Comparison of ENCODE assay signal across 14 cellular contexts in the genomic region with DNA sequence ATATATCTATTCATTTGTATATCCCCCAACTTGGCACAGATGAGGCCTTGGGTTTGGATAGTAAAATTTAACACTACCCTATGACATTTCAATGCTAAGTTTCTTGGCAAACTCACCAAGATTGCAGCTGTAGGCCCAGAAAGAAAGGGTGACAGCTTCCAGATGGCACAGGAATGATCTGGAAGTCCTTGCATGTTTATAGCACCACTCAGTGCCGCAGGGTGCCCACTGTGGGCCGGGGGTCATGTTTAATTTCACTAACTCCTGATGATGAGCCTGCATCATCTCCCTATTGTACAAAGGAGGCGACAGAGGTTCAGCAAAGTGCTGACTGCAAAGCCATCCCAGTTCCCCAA.
DNase-seq lines count a peak whose midpoint lies in the region; ATAC-seq and TF ChIP-seq lines count a peak whose summit lies in the region.
"Had no signal": no experiment of that assay in that cellular context is flagged by ENCODE, and none has a peak within 500 bp of the region (broad histone marks: within the 10 kb centered on the region; RNA-seq: fewer than 3 reads in every experiment).

No MANE protein-coding gene starts in this region.

- no peak overlapping the region for H3K9ac ChIP-seq in HUES48 (ENCODE audit: low read depth, low read length)

- peaks cover 46% of the 10 kb centered on the region for H3K4me1 ChIP-seq in HUES48 (ENCODE audit: control insufficient read depth, insufficient read depth, low read length)
- peaks cover 0 to 11% of the 10 kb centered on the region in 2 donors for H3K4me1 ChIP-seq in thoracic aorta (ENCODE audit: control insufficient read depth in 1 of 2, low read depth in 2 of 2)
- H3K4me1 ChIP-seq: SJSA1 had no signal

- H3K27ac Mint-ChIP-seq in mesothelial cell of epicardium: peak overlapping the region; percentile 81

- H3K27ac ChIP-seq in HUES48 (ENCODE audit: low read depth, low read length) (peak overlapping the region; percentile 20), thoracic aorta (peak overlapping the region; percentile 23 to 29)
- H3K27ac ChIP-seq: SJSA1 had no signal

- TF ChIP-seq CTCF in astrocyte of the spinal cord (IDR thresholded peaks at IDR 0.05; ENCODE audit: low read depth, low read length) (peak; percentile 2), mesothelial cell of epicardium (IDR thresholded peaks at IDR 0.05; ENCODE audit: unreplicated experiment) (no peak), thoracic aorta (IDR thresholded peaks at IDR 0.05) (no peak)

- H3K4me1 Mint-ChIP-seq in mesothelial cell of epicardium: peaks cover 28% of the 10 kb centered on the region

- H3K9me3 ChIP-seq in HUES48 (ENCODE audit: control insufficient read depth, insufficient read depth, low read length) (no peaks in the 10 kb centered on the region), thoracic aorta (no peaks in the 10 kb centered on the region)
- H3K9me3 ChIP-seq: heart right ventricle, SJSA1 had no signal

- DNase-seq in astrocyte of the spinal cord (ENCODE audit: low read depth, low spot score): no peak
- DNase-seq in mesothelial cell of epicardium (ENCODE audit: low spot score in 2 of 2, unreplicated experiment in 2 of 2): no peak
- DNase-seq in thoracic aorta (ENCODE audit: low spot score): no peak
- no peak for DNase-seq in GM19238 (ENCODE audit: insufficient read length, low spot score)
- DNase-seq in NCI-H1105 (lab: John Stamatoyannopoulos, UW): no peak
- DNase-seq in hypothalamus (lab: John Stamatoyannopoulos, UW): no peak
- DNase-seq: activated CD4-positive, alpha-beta T cell treated with anti-CD3 and anti-CD28 coated beads for 36 hours; heart right ventricle; mesendoderm; NCI-H1048; NCI-H524 treated with DMSO at 0.1 percent for 48 hours had no signal

- ATAC-seq in thoracic aorta (ENCODE audit: insufficient number of reproducible peaks, low FRiP score, low read depth): no peak
- ATAC-seq: activated CD4-positive, alpha-beta T cell treated with anti-CD3 and anti-CD28 coated beads for 36 hours had no signal

- H3K36me3 ChIP-seq in HUES48 (ENCODE audit: control insufficient read depth, insufficient read depth, low read length) (no peaks in the 10 kb centered on the region), thoracic aorta (no peaks in the 10 kb centered on the region)
- H3K36me3 ChIP-seq: heart right ventricle, SJSA1 had no signal

- no peaks in the 10 kb centered on the region for H3K27me3 Mint-ChIP-seq in mesothelial cell of epicardium (ENCODE audit: low read depth)
- H3K27me3 Mint-ChIP-seq: activated CD4-positive, alpha-beta T cell treated with anti-CD3 and anti-CD28 coated beads for 36 hours had no signal

- H3K4me3 Mint-ChIP-seq in mesothelial cell of epicardium: no peak overlapping the region
- H3K4me3 Mint-ChIP-seq: activated CD4-positive, alpha-beta T cell treated with anti-CD3 and anti-CD28 coated beads for 36 hours had no signal

- H3K27me3 ChIP-seq in HUES48 (ENCODE audit: control insufficient read depth, insufficient read depth, low read length): no peaks in the 10 kb centered on the region
- no peaks in the 10 kb centered on the region for H3K27me3 ChIP-seq in thoracic aorta (replicated peaks; ENCODE audit: insufficient read depth)
- H3K27me3 ChIP-seq: heart right ventricle, SJSA1 had no signal

- in situ Hi-C loops in astrocyte of the spinal cord (cut with HindIII; ENCODE audit: low sequenced_read_pairs): no loop called here

- H3K4me3 ChIP-seq in HUES48 (ENCODE audit: low read depth, low read length): no peak overlapping the region
- H3K4me3 ChIP-seq in astrocyte of the spinal cord (ENCODE audit: low read depth, low read length): no peak overlapping the region
- no peak overlapping the region for H3K4me3 ChIP-seq in thoracic aorta
- H3K4me3 ChIP-seq: heart right ventricle, SJSA1 had no signal

- H3K9me3 Mint-ChIP-seq in mesothelial cell of epicardium: no peaks in the 10 kb centered on the region
- H3K9me3 Mint-ChIP-seq: activated T-helper 2 cell treated with anti-CD3 and anti-CD28 coated beads, Interferon-gamma antibody, Interleukin-2, Interleukin-4, amounts not matched to agents 10 μg/mL and 5 μg/mL and 100 μg/mL, durations not matched to agents 14 hours and 24 hours and 36 hours had no signal

- no peaks in the 10 kb centered on the region for H3K36me3 Mint-ChIP-seq in mesothelial cell of epicardium
